ENCODE assay signal across 1 cellular context in the genomic region with DNA sequence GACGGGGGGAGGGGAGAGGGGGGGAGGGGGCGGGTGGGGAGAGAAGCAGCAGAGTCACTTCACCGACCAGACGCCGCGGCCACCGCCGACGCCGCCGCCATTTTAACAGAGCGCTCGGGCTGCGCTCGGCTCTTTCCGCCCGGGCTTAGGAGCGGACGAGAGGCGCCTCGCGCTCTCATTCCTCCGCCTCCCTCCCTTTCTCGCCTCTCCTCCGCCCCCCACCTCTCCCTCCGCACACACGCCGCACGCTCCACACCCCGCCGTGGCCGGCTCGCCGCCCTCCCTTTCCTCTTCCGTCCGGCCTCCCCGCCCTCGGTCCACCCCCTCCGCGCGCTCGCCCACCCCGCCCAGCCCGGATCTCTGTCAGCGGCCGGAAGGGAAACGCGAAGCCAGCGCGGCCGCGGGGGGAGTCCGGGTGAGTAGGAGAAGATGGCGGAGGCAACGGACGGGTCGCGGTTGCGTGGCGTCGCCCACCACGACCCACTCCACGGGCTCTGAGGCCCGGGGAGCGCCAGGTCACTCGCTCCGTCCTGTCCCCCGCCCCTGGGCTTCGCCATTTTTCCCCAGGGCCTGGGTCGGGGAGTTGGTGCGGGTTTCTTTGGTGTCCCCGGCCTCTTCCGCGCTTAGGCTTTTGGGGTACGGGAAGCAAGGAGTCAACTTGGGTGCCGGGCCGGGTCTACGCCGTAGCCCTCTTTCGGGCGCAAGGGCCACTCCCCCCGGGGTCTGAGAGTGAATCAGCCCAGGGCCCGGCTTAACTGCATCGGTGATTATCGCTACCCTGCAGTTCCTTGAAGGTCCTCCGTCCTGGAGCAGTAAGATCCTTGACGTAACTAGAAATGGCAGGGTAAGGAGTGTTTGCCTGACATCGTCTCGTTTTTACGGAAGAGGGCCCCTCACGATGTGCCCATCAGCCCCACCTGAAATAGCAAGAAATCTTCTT.
TF ChIP-seq lines count a peak whose summit lies in the region.

A gene with protein sequence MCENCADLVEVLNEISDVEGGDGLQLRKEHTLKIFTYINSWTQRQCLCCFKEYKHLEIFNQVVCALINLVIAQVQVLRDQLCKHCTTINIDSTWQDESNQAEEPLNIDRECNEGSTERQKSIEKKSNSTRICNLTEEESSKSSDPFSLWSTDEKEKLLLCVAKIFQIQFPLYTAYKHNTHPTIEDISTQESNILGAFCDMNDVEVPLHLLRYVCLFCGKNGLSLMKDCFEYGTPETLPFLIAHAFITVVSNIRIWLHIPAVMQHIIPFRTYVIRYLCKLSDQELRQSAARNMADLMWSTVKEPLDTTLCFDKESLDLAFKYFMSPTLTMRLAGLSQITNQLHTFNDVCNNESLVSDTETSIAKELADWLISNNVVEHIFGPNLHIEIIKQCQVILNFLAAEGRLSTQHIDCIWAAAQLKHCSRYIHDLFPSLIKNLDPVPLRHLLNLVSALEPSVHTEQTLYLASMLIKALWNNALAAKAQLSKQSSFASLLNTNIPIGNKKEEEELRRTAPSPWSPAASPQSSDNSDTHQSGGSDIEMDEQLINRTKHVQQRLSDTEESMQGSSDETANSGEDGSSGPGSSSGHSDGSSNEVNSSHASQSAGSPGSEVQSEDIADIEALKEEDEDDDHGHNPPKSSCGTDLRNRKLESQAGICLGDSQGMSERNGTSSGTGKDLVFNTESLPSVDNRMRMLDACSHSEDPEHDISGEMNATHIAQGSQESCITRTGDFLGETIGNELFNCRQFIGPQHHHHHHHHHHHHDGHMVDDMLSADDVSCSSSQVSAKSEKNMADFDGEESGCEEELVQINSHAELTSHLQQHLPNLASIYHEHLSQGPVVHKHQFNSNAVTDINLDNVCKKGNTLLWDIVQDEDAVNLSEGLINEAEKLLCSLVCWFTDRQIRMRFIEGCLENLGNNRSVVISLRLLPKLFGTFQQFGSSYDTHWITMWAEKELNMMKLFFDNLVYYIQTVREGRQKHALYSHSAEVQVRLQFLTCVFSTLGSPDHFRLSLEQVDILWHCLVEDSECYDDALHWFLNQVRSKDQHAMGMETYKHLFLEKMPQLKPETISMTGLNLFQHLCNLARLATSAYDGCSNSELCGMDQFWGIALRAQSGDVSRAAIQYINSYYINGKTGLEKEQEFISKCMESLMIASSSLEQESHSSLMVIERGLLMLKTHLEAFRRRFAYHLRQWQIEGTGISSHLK (N-terminal part only) (minus strand): TSS at position 123 of the 940 bp plus-strand sequence. CDS start 395 bp downstream, outside the sequence.

TF ChIP-seq in GM12878, 131 proteins besides CTCF, POLR2A, EP300 and RAD21 (continued from another document and continues in another):
- TF ChIP-seq, protein P1, sequence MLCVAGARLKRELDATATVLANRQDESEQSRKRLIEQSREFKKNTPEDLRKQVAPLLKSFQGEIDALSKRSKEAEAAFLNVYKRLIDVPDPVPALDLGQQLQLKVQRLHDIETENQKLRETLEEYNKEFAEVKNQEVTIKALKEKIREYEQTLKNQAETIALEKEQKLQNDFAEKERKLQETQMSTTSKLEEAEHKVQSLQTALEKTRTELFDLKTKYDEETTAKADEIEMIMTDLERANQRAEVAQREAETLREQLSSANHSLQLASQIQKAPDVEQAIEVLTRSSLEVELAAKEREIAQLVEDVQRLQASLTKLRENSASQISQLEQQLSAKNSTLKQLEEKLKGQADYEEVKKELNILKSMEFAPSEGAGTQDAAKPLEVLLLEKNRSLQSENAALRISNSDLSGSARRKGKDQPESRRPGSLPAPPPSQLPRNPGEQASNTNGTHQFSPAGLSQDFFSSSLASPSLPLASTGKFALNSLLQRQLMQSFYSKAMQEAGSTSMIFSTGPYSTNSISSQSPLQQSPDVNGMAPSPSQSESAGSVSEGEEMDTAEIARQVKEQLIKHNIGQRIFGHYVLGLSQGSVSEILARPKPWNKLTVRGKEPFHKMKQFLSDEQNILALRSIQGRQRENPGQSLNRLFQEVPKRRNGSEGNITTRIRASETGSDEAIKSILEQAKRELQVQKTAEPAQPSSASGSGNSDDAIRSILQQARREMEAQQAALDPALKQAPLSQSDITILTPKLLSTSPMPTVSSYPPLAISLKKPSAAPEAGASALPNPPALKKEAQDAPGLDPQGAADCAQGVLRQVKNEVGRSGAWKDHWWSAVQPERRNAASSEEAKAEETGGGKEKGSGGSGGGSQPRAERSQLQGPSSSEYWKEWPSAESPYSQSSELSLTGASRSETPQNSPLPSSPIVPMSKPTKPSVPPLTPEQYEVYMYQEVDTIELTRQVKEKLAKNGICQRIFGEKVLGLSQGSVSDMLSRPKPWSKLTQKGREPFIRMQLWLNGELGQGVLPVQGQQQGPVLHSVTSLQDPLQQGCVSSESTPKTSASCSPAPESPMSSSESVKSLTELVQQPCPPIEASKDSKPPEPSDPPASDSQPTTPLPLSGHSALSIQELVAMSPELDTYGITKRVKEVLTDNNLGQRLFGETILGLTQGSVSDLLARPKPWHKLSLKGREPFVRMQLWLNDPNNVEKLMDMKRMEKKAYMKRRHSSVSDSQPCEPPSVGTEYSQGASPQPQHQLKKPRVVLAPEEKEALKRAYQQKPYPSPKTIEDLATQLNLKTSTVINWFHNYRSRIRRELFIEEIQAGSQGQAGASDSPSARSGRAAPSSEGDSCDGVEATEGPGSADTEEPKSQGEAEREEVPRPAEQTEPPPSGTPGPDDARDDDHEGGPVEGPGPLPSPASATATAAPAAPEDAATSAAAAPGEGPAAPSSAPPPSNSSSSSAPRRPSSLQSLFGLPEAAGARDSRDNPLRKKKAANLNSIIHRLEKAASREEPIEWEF (IDR thresholded peaks at IDR 0.05; ENCODE audit: insufficient replicate concordance, low read depth, low read length), result no peak
- TF ChIP-seq POU2F2 (IDR thresholded peaks at IDR 0.05; ENCODE audit: borderline replicate concordance, low read depth, low read length) (peak; percentile 71; the same call in 2 of the 3 replicates), ZBTB4 (CRISPR knock-in tag; IDR thresholded peaks at IDR 0.05) (no peak), ZNF592 (IDR thresholded peaks at IDR 0.05) (no peak), LARP7 (IDR thresholded peaks at IDR 0.05) (peak; percentile 75; the same call in 1 of the 2 replicates), NFXL1 (IDR thresholded peaks at IDR 0.05; ENCODE audit: borderline replicate concordance) (no peak), FOS (IDR thresholded peaks at IDR 0.05; ENCODE audit: borderline replicate concordance, extremely low read depth, insufficient read length) (no peak), KDM1A (IDR thresholded peaks at IDR 0.05; ENCODE audit: borderline replicate concordance) (no peak), MEF2A (IDR thresholded peaks at IDR 0.05; ENCODE audit: insufficient read depth, low read depth, low read length) (no peak), NKRF (conservative IDR thresholded peaks at IDR 0.05) (peak; percentile 82; the same call in 1 of the 2 replicates), IKZF2 (IDR thresholded peaks at IDR 0.05) (peak; percentile 19 to 37; a peak in 2 of 4 replicates), POLR2AphosphoS2 (IDR thresholded peaks at IDR 0.05; ENCODE audit: low read depth, low read length) (peak; percentile 86), BHLHE40 (IDR thresholded peaks at IDR 0.05; ENCODE audit: borderline replicate concordance in 1 of 2, low read depth in 2 of 2, low read length in 1 of 2) (peak; percentile 86 to 93; a peak in 3 of 4 replicates), SUPT20H (IDR thresholded peaks at IDR 0.05; ENCODE audit: borderline replicate concordance, control insufficient read depth, low read depth, low read length) (no peak), EZH2 (IDR thresholded peaks at IDR 0.05; ENCODE audit: borderline replicate concordance, control insufficient read depth, low read depth, low read length) (no peak), FOXK2 (IDR thresholded peaks at IDR 0.05) (no peak; the same call in 1 of the 2 replicates), TARDBP (IDR thresholded peaks at IDR 0.05; ENCODE audit: borderline replicate concordance) (no peak; the same call in 1 of the 2 replicates), PKNOX1 (IDR thresholded peaks at IDR 0.05) (no peak), STAT1 (conservative IDR thresholded peaks at IDR 0.05) (0 out of 2 replicates have a peak, but pooled peaks have one; percentile 59), TCF7 (IDR thresholded peaks at IDR 0.05; ENCODE audit: borderline replicate concordance) (no peak), SPI1 (IDR thresholded peaks at IDR 0.05; ENCODE audit: borderline replicate concordance, insufficient read depth, low read depth, low read length) (no peak), STAT3 (IDR thresholded peaks at IDR 0.05; ENCODE audit: low read depth, low read length) (no peak), SUZ12 (IDR thresholded peaks at IDR 0.05; ENCODE audit: unreplicated experiment) (no peak), BCL11A (IDR thresholded peaks at IDR 0.05; ENCODE audit: low read depth, low read length) (no peak)
- TF ChIP-seq, protein P2, sequence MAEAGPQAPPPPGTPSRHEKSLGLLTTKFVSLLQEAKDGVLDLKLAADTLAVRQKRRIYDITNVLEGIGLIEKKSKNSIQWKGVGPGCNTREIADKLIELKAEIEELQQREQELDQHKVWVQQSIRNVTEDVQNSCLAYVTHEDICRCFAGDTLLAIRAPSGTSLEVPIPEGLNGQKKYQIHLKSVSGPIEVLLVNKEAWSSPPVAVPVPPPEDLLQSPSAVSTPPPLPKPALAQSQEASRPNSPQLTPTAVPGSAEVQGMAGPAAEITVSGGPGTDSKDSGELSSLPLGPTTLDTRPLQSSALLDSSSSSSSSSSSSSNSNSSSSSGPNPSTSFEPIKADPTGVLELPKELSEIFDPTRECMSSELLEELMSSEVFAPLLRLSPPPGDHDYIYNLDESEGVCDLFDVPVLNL (IDR thresholded peaks at IDR 0.05; ENCODE audit: low read depth, low read length), result no peak
